21 cellular contexts compared by ENCODE assay signal in genomic region chr15:70378126-70379031, GRCh38.
A peak's percentile ranks its signal among the peaks of the same experiment; 100 is the strongest.
DNase-seq lines count a peak whose midpoint lies in the region; ATAC-seq and TF ChIP-seq lines count a peak whose summit lies in the region.
"Had no signal": no experiment of that assay in that cellular context is flagged by ENCODE, and none has a peak within 500 bp of the region (broad histone marks: within the 10 kb centered on the region; RNA-seq: fewer than 3 reads in every experiment).

No MANE protein-coding gene starts in this region.

- DNase-seq in activated CD8-positive, alpha-beta memory T cell treated with anti-CD3 and anti-CD28 coated beads, Interleukin-2, amount 10 ng/mL, durations not matched to agents 7 days and 5 days: peak; percentile 35
- DNase-seq in activated CD8-positive, alpha-beta memory T cell treated with anti-CD3 and anti-CD28 coated beads, Interleukin-2, amount 50 U/mL, for 48 hours: no peak
- DNase-seq in activated B cell treated with CpG ODN at 0.5 μM for 24 hours (peak; percentile 8), islet precursor cell (peak; percentile 68), thyroid gland (peak; percentile 23 to 29), germinal center (ENCODE audit: low spot score) (no peak), NCI-H510A (lab: John Stamatoyannopoulos, UW) (no peak)
- DNase-seq: activated CD4-positive, alpha-beta T cell treated with anti-CD3 and anti-CD28 coated beads for 4 hours; activated gamma-delta T cell treated with Interleukin-2 at 50 U/mL for 16 hours; left colon; NCI-H526; stimulated activated CD4-positive, alpha-beta T cell treated with anti-CD3 and anti-CD28 coated beads, Interleukin-4, amount 100 ng/mL, for 1 hour had no signal

- no peak for TF ChIP-seq POLR2A in thyroid gland (IDR thresholded peaks at IDR 0.05)

- peaks cover 3% of the 10 kb centered on the region for H3K9me3 Mint-ChIP-seq in activated CD8-positive, alpha-beta memory T cell treated with anti-CD3 and anti-CD28 coated beads, Interleukin-2, amount 10 ng/mL, durations not matched to agents 7 days and 5 days (ENCODE audit: low read depth)
- H3K9me3 Mint-ChIP-seq in activated B cell treated with CpG ODN at 0.5 μM for 24 hours: peaks cover 2% of the 10 kb centered on the region

- no peak for ATAC-seq in activated CD8-positive, alpha-beta memory T cell treated with anti-CD3 and anti-CD28 coated beads, Interleukin-2, amount 10 ng/mL, durations not matched to agents 7 days and 5 days
- no peak for ATAC-seq in activated B cell treated with CpG ODN at 0.5 μM for 24 hours (ENCODE audit: low read depth)
- no peak for ATAC-seq in GM21515 (IDR thresholded peaks at IDR 0.05; ENCODE audit: unreplicated experiment)
- ATAC-seq: A549; left colon; naive thymus-derived CD8-positive, alpha-beta T cell; Right ventricle myocardium inferior had no signal

- no peaks in the 10 kb centered on the region for H3K36me3 Mint-ChIP-seq in activated CD8-positive, alpha-beta memory T cell treated with anti-CD3 and anti-CD28 coated beads, Interleukin-2, amount 10 ng/mL, durations not matched to agents 7 days and 5 days
- no peaks in the 10 kb centered on the region for H3K36me3 Mint-ChIP-seq in activated B cell treated with CpG ODN at 0.5 μM for 24 hours (ENCODE audit: low read depth)
- H3K36me3 Mint-ChIP-seq: naive thymus-derived CD8-positive, alpha-beta T cell had no signal

- no peaks in the 10 kb centered on the region for H3K36me3 ChIP-seq in thyroid gland
- H3K36me3 ChIP-seq: adrenal gland, BLaER1, cardiac muscle cell had no signal

- H3K9me3 ChIP-seq in thyroid gland: no peaks in the 10 kb centered on the region
- H3K9me3 ChIP-seq: adrenal gland, BLaER1 had no signal

- intact Hi-C loops in activated B cell treated with CpG ODN at 0.5 μM for 24 hours (cut with micrococcal nuclease): no loop called here
- intact Hi-C loops in thyroid gland (cut with DNase I): no loop called here

- H3K27ac ChIP-seq in thyroid gland: no peak overlapping the region
- H3K27ac ChIP-seq: BLaER1, cardiac muscle cell had no signal

- no peak overlapping the region for H3K4me3 Mint-ChIP-seq in activated CD8-positive, alpha-beta memory T cell treated with anti-CD3 and anti-CD28 coated beads, Interleukin-2, amount 10 ng/mL, durations not matched to agents 7 days and 5 days
- H3K4me3 Mint-ChIP-seq in activated B cell treated with CpG ODN at 0.5 μM for 24 hours: no peak overlapping the region
- H3K4me3 Mint-ChIP-seq: naive thymus-derived CD8-positive, alpha-beta T cell; stimulated activated naive CD8-positive, alpha-beta T cell treated with anti-CD3 and anti-CD28 coated beads, Interleukin-15, Interleukin-2, amounts not matched to agents 100 ng/mL and 50 ng/mL, for 24 hours had no signal

- H3K27ac Mint-ChIP-seq in activated CD8-positive, alpha-beta memory T cell treated with anti-CD3 and anti-CD28 coated beads, Interleukin-2, amount 10 ng/mL, durations not matched to agents 7 days and 5 days: no peak overlapping the region
- H3K27ac Mint-ChIP-seq in activated B cell treated with CpG ODN at 0.5 μM for 24 hours: no peak overlapping the region
- H3K27ac Mint-ChIP-seq: stimulated activated naive CD8-positive, alpha-beta T cell treated with anti-CD3 and anti-CD28 coated beads, Interleukin-15, Interleukin-2, amounts not matched to agents 100 ng/mL and 50 ng/mL, for 24 hours had no signal

- H3K4me3 ChIP-seq in thyroid gland (replicated peaks in 1 of 3): no peak overlapping the region
- H3K4me3 ChIP-seq: A549, adrenal gland, BLaER1, cardiac muscle cell, smooth muscle cell had no signal

- WGBS in thyroid gland, 2 donors: 85 to 90% methylated on average over 9 to 11 of the region's 11 CpGs

- no peaks in the 10 kb centered on the region for H3K4me1 Mint-ChIP-seq in activated CD8-positive, alpha-beta memory T cell treated with anti-CD3 and anti-CD28 coated beads, Interleukin-2, amount 10 ng/mL, durations not matched to agents 7 days and 5 days
- peaks cover 9% of the 10 kb centered on the region for H3K4me1 Mint-ChIP-seq in activated B cell treated with CpG ODN at 0.5 μM for 24 hours

- no peaks in the 10 kb centered on the region for H3K27me3 ChIP-seq in thyroid gland
- H3K27me3 ChIP-seq: adrenal gland had no signal

- POLR2A ChIA-PET in activated B cell treated with CpG ODN at 0.5 μM for 24 hours (lab: Charles Lee): no interaction called here

- CTCF ChIA-PET in activated CD8-positive, alpha-beta memory T cell treated with anti-CD3 and anti-CD28 coated beads, Interleukin-2, amount 10 ng/mL, durations not matched to agents 7 days and 5 days (lab: Charles Lee): no interaction called here
- CTCF ChIA-PET in activated B cell treated with CpG ODN at 0.5 μM for 24 hours (lab: Charles Lee): no interaction called here

- peaks cover 0 to 7% of the 10 kb centered on the region in 2 donors for H3K4me1 ChIP-seq in thyroid gland

- no peak for TF ChIP-seq CTCF in activated B cell treated with CpG ODN at 0.5 μM for 24 hours (IDR thresholded peaks at IDR 0.05)
- TF ChIP-seq CTCF in thyroid gland (IDR thresholded peaks at IDR 0.05): no peak

- peaks cover 29% of the 10 kb centered on the region for H3K27me3 Mint-ChIP-seq in activated CD8-positive, alpha-beta memory T cell treated with anti-CD3 and anti-CD28 coated beads, Interleukin-2, amount 10 ng/mL, durations not matched to agents 7 days and 5 days
- H3K27me3 Mint-ChIP-seq in activated B cell treated with CpG ODN at 0.5 μM for 24 hours: peaks cover 16% of the 10 kb centered on the region

Comparison
In these comparisons a context has a peak if more than half of its experiments do, and no peak if none do; other contexts are left out.
1. DNase-seq: peak in activated CD8-positive, alpha-beta memory T cell treated with anti-CD3 and anti-CD28 coated beads, Interleukin-2, amount 10 ng/mL, durations not matched to agents 7 days and 5 days (single experiment), activated B cell treated with CpG ODN at 0.5 μM for 24 hours (single experiment), islet precursor cell (single experiment) and thyroid gland (2 of 2); none in activated CD8-positive, alpha-beta memory T cell treated with anti-CD3 and anti-CD28 coated beads, Interleukin-2, amount 50 U/mL, for 48 hours (single experiment), germinal center (single experiment) and NCI-H510A (single experiment).